In the genomic region with DNA sequence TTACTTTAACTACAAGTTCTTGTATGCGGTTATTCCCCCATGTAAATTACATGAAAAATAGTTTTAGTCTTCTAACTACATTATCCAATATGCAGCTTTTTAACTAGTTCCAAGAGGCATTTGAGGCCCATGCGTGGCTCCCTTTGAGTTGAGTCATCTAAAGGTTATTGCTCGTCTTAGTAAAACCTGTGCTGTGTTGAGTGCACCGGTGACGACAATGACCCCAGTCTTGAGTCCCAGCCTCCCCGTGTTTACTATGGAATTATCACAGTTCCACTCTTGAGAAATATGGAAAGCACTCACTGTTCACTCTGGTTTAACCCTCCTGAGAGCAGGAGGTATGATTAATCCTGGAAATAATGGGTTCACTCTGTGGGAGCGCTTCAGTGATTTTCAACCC, we compare ENCODE assay signal across 19 cellular contexts.
"Had no signal": no experiment of that assay in that cellular context is flagged by ENCODE, and none has a peak within 500 bp of the region (broad histone marks: within the 10 kb centered on the region; RNA-seq: fewer than 3 reads in every experiment).

No MANE protein-coding gene starts in this region.

- H3K27ac ChIP-seq: body of pancreas, coronary artery, esophagus muscularis mucosa, parathyroid adenoma had no signal

- H3K9ac ChIP-seq: parathyroid adenoma had no signal

- H3K27me3 ChIP-seq: body of pancreas, esophagus muscularis mucosa had no signal

- H3K79me2 ChIP-seq: parathyroid adenoma had no signal

- ATAC-seq: activated CD4-positive, CD25-positive, alpha-beta regulatory T cell treated with anti-CD3 and anti-CD28 coated beads, Interleukin-2, amount 50 U/mL, for 24 hours; activated CD8-positive, alpha-beta memory T cell treated with anti-CD3 and anti-CD28 coated beads, Interleukin-2, amount 10 ng/mL, durations not matched to agents 7 days and 5 days; body of pancreas; left cardiac atrium; stimulated activated effector memory CD8-positive, alpha-beta T cell treated with anti-CD3 and anti-CD28 coated beads, Interleukin-12 subunit alpha, Interleukin-12 subunit beta, amount 100 ng/mL, for 72 hours had no signal

- H3K4me3 ChIP-seq: body of pancreas, coronary artery, esophagus muscularis mucosa, lung had no signal

- H2AFZ ChIP-seq: parathyroid adenoma had no signal

- DNase-seq: activated CD4-positive, alpha-beta T cell treated with anti-CD3 and anti-CD28 coated beads, Interleukin-2, amount 50 U/mL, for 4 hours; activated CD8-positive, alpha-beta memory T cell treated with anti-CD3 and anti-CD28 coated beads, Interleukin-2, amount 10 ng/mL, durations not matched to agents 7 days and 5 days; activated effector memory CD4-positive, alpha-beta T cell treated with Interleukin-2 at 50 U/mL for 16 hours; activated naive CD4-positive, alpha-beta T cell treated with anti-CD3 and anti-CD28 coated beads, Interleukin-2, amount 50 U/mL, for 16 hours; activated T-cell treated with anti-CD3 and anti-CD28 coated beads, Interleukin-2, amount 50 U/mL, for 1 hour; body of pancreas; central memory CD4-positive, alpha-beta T cell; foreskin fibroblast; left cardiac atrium; midbrain; substantia nigra; SW 1271; trophoblast cell had no signal

- H3K36me3 ChIP-seq: esophagus muscularis mucosa had no signal

- H3K9me3 ChIP-seq: body of pancreas, esophagus muscularis mucosa had no signal
